11 cellular contexts compared by ENCODE assay signal in the genomic region with DNA sequence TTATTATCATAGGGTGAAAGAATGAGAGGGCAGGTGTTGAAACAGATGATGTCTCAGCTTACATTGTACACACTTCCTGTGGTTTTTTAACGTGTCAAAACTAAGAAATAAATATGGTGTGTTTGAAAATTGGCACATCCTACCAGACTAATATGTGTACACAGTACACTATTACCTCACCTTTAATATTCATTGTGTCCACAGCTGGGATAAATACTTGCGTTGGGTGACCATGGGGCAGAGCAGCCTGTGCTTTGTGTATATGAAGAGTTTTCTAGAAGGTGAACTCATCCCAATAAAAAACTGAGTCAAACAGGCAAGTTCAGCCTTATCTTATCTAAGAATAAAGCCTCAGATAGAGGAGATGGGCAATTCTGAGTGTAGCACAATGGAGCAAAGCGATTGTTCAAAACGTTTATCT. TPM values are rescaled to one million over a fixed set of nuclear protein-coding genes. Genes with fewer than 3 reads are reported as not detected.
A peak's percentile ranks its signal among the peaks of the same experiment; 100 is the strongest.
DNase-seq lines count a peak whose midpoint lies in the region; ATAC-seq, FAIRE-seq and TF ChIP-seq lines count a peak whose summit lies in the region.
"Had no signal": no experiment of that assay in that cellular context is flagged by ENCODE, and none has a peak within 500 bp of the region (broad histone marks: within the 10 kb centered on the region; RNA-seq: fewer than 3 reads in every experiment).

No MANE protein-coding gene starts in this region.

- H3K27me3 ChIP-seq in BLaER1 treated with 17β-estradiol and CSF1 and Interleukin-3, amounts not matched to agents 10 nM and 100 nM = no peaks in the 10 kb centered on the region
- H3K27me3 ChIP-seq in Peyer's patch = no peaks in the 10 kb centered on the region

- FAIRE-seq in GM12892 (lab: Jason Lieb, UNC) = no peak

- H4K20me1 ChIP-seq in BLaER1 treated with 17β-estradiol and CSF1 and Interleukin-3, amounts not matched to agents 10 nM and 100 nM = no peaks in the 10 kb centered on the region

- DNase-seq in KBM-7 (peak; percentile 60), SHP77 treated with DMSO at 0.1 percent for 48 hours (lab: John Stamatoyannopoulos, UW) (peak; percentile 89), middle frontal gyrus (ENCODE audit: extremely low spot score, low spot score) (no peak), GM12892 (ENCODE audit: insufficient read length) (no peak), Peyer's patch (no peak)
- no peak for DNase-seq in activated effector memory CD4-positive, alpha-beta T cell treated with anti-CD3 and anti-CD28 coated beads, Interleukin-2, amount 50 U/mL, for 16 hours
- DNase-seq: activated naive CD4-positive, alpha-beta T cell; hypothalamus had no signal

- peak overlapping the region; percentile 18 to 55 (median 44); a peak in 16 of 22 replicates for H3K4me2 ChIP-seq in BLaER1 treated with 17β-estradiol and CSF1 and Interleukin-3, amounts not matched to agents 10 nM and 100 nM

- H3K9ac ChIP-seq in BLaER1 treated with 17β-estradiol and CSF1 and Interleukin-3, amounts not matched to agents 10 nM and 100 nM = peak overlapping the region in 3 of 11 experiments; percentile 25 to 66 (median 33); a peak in 4 of 22 replicates

- no peak overlapping the region for H3K4me3 ChIP-seq in BLaER1 treated with 17β-estradiol and CSF1 and Interleukin-3, amounts not matched to agents 10 nM and 100 nM
- no peak overlapping the region for H3K4me3 ChIP-seq in Peyer's patch
- H3K4me3 ChIP-seq: skin epidermis had no signal

- H3K27ac ChIP-seq in BLaER1 treated with 17β-estradiol and CSF1 and Interleukin-3, amounts not matched to agents 10 nM and 100 nM = peak overlapping the region in 8 of 11 experiments; percentile 61 to 82 (median 70); a peak in 17 of 22 replicates
- H3K27ac ChIP-seq in Peyer's patch = no peak overlapping the region

- H3K9me3 ChIP-seq in BLaER1 treated with 17β-estradiol and CSF1 and Interleukin-3, amounts not matched to agents 10 nM and 100 nM (replicated peaks in 1 of 11) = peaks cover 0 to 9% (median 2%) of the 10 kb centered on the region in 11 experiments; a peak in 11 of 22 replicates
- no peaks in the 10 kb centered on the region for H3K9me3 ChIP-seq in Peyer's patch

- peaks cover 0 to 31% (median 21%) of the 10 kb centered on the region in 10 experiments; a peak in 18 of 20 replicates for H3K4me1 ChIP-seq in BLaER1 treated with 17β-estradiol and CSF1 and Interleukin-3, amounts not matched to agents 10 nM and 100 nM
- no peaks in the 10 kb centered on the region for H3K4me1 ChIP-seq in Peyer's patch

- no peak for TF ChIP-seq CTCF in Peyer's patch (IDR thresholded peaks at IDR 0.05)

- peak; percentile 72 for ATAC-seq in GM21367 (IDR thresholded peaks at IDR 0.05; ENCODE audit: unreplicated experiment)

- in situ Hi-C loops in KBM-7 (cut with MboI; ENCODE audit: low pct_unique_long_range_greater_than_20kb, low sequenced_read_pairs) = no loop called here

- no peaks in the 10 kb centered on the region for H3K36me3 ChIP-seq in BLaER1 treated with 17β-estradiol and CSF1 and Interleukin-3, amounts not matched to agents 10 nM and 100 nM
- no peaks in the 10 kb centered on the region for H3K36me3 ChIP-seq in Peyer's patch

- TF ChIP-seq POLR2A in GM12892 (IDR thresholded peaks at IDR 0.05; ENCODE audit: low read depth, low read length) = no peak
- TF ChIP-seq POLR2A in Peyer's patch (IDR thresholded peaks at IDR 0.05) = no peak

RNA-seq across cellular contexts. Expression of a gene that starts 17.3 kb away (rescaled TPM):
- not detected for polyA plus RNA-seq in GM12892 (2012; ENCODE audit: missing spikeins)
- 1 to 10 TPM in 1 of 4 donors, under 1 TPM in 2, not detected in 1; 0.35 to 1.3 (median 0.57) TPM for total RNA-seq in Peyer's patch

Comparison
In these comparisons a context has a peak if more than half of its experiments do, and no peak if none do; other contexts are left out.
1. H3K27ac ChIP-seq: peak in BLaER1 treated with 17β-estradiol and CSF1 and Interleukin-3, amounts not matched to agents 10 nM and 100 nM (8 of 11); none in Peyer's patch (0 of 4).
2. DNase-seq: peak in KBM-7 (single experiment) and SHP77 treated with DMSO at 0.1 percent for 48 hours (single experiment); none in middle frontal gyrus (single experiment), GM12892 (single experiment), Peyer's patch (0 of 3) and activated effector memory CD4-positive, alpha-beta T cell treated with anti-CD3 and anti-CD28 coated beads, Interleukin-2, amount 50 U/mL, for 16 hours (single experiment).